Comparison of ENCODE assay signal across 8 cellular contexts in the genomic region with DNA sequence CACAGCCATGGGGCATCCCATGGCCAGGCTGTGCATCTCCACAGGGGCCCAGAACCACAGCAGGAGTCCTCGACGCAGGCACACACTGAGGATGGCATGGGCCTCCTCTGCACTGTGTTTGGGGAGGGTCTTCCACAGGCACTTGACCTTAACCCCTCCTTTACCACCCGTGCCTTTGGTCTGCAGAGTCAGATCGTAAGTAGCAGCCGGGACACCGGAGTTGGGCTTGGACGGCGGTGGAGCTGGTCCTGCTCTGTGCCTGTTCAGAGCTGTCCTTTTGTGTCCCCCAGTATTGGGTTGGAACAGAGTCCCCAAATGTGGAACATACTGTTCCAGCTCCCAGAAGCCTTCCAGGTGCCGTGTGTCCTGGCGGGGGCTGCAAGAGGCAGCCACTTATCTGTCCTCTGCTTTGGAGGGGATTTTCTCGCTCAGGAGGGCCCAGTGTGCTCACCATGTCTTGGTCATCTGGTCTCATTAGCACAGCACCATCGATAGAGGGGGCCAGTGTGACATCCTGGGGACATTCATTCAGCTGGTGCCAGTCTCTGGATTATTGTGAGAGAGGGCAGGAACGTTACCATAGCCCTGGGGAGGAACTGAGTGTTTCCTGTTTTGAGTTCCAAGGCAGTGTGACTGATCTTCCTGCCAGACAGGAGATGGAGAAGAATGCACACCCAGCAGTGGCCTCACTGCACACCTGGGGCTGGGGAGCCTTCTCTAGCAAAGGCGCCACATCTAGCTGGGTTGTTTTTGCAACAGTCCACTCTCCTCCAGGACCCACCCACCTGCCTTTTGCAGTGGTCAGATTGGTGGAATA. TPM values are rescaled to one million over a fixed set of nuclear protein-coding genes. Genes with fewer than 3 reads are reported as not detected.
A peak's percentile ranks its signal among the peaks of the same experiment; 100 is the strongest.
DNase-seq lines count a peak whose midpoint lies in the region; ATAC-seq and TF ChIP-seq lines count a peak whose summit lies in the region.

No MANE protein-coding gene starts in this region.

- no peak overlapping the region for H3K4me3 ChIP-seq in epithelial cell of esophagus (ENCODE audit: low read length)

- TF ChIP-seq CTCF in epithelial cell of esophagus (IDR thresholded peaks at IDR 0.05; ENCODE audit: insufficient read depth, low read depth, low read length, missing control alignments) = peak; percentile 55

- DNase-seq in C1 segment of cervical spinal cord (lab: John Stamatoyannopoulos, UW) = peak in 11 of 14 donors; percentile 16 to 74 (median 58)
- peak; percentile 50 for DNase-seq in NCI-H2029 (lab: John Stamatoyannopoulos, UW)
- peak; percentile 52 to 64 for DNase-seq in activated CD4-positive, alpha-beta T cell treated with anti-CD3 and anti-CD28 coated beads for 4 hours
- peak; percentile 79 for DNase-seq in epithelial cell of esophagus (ENCODE audit: low read depth)
- peak; percentile 77 for DNase-seq in myocyte (ENCODE audit: low read depth)

- ATAC-seq in GM18868 (IDR thresholded peaks at IDR 0.05; ENCODE audit: unreplicated experiment) = peak; percentile 49
- no peak for ATAC-seq in GM19035 (IDR thresholded peaks at IDR 0.05; ENCODE audit: unreplicated experiment)
- ATAC-seq in HG02763 (IDR thresholded peaks at IDR 0.05; ENCODE audit: unreplicated experiment) = no peak

RNA-seq across cellular contexts. Expression of a gene that starts 12.4 kb away (rescaled TPM):
- 63.0 and 120 TPM in 2 replicates for total RNA-seq in myocyte
- 75.8 TPM for polyA plus RNA-seq in myocyte (2012)

RNA-seq across cellular contexts. Expression of a gene that starts 12.6 kb away (rescaled TPM):
- 23.4 and 24.5 TPM in 2 replicates for total RNA-seq in myocyte
- 21.8 TPM for polyA plus RNA-seq in myocyte (2012)

RNA-seq across cellular contexts. Expression of a gene that starts 29.8 kb away (rescaled TPM):
- 41.4 and 42.4 TPM in 2 replicates for total RNA-seq in myocyte
- polyA plus RNA-seq in myocyte (2012) = 10.6 TPM
